16 cellular contexts compared by ENCODE assay signal in genomic region chr1:29839726-29840125, GRCh38.
DNase-seq lines count a peak whose midpoint lies in the region; ATAC-seq and TF ChIP-seq lines count a peak whose summit lies in the region.
"Had no signal": no experiment of that assay in that cellular context is flagged by ENCODE, and none has a peak within 500 bp of the region (broad histone marks: within the 10 kb centered on the region; RNA-seq: fewer than 3 reads in every experiment).

No MANE protein-coding gene starts in this region.

- H3K27ac Mint-ChIP-seq in natural killer cell treated with Interleukin-12 subunit alpha and Interleukin-12 subunit beta and Interleukin-15 and Interleukin-18, amount 100 ng/mL, for 72 hours = no peak overlapping the region
- H3K27ac Mint-ChIP-seq in natural killer cell = no peak overlapping the region
- H3K27ac Mint-ChIP-seq: CD4-positive, alpha-beta memory T cell had no signal

- H3K4me1 Mint-ChIP-seq in natural killer cell treated with Interleukin-12 subunit alpha and Interleukin-12 subunit beta and Interleukin-15 and Interleukin-18, amount 100 ng/mL, for 72 hours (ENCODE audit: low read depth in 2 of 2) = no peaks in the 10 kb centered on the region
- H3K4me1 Mint-ChIP-seq in natural killer cell = no peaks in the 10 kb centered on the region
- H3K4me1 Mint-ChIP-seq: CD4-positive, alpha-beta memory T cell had no signal

- no peak overlapping the region for H3K27ac ChIP-seq in vagina
- H3K27ac ChIP-seq: GM23248 had no signal

- TF ChIP-seq POLR2A in vagina (IDR thresholded peaks at IDR 0.05) = no peak

- peaks cover 8% of the 10 kb centered on the region for H3K9me3 Mint-ChIP-seq in natural killer cell treated with Interleukin-12 subunit alpha and Interleukin-12 subunit beta and Interleukin-15 and Interleukin-18, amount 100 ng/mL, for 72 hours
- H3K9me3 Mint-ChIP-seq in natural killer cell = peaks cover 4 to 10% of the 10 kb centered on the region in 2 donors

- DNase-seq in natural killer cell treated with Interleukin-12 subunit alpha and Interleukin-12 subunit beta and Interleukin-15 and Interleukin-18, amount 100 ng/mL, for 72 hours (ENCODE audit: low spot score) = peak; percentile 16
- DNase-seq in natural killer cell = no peak
- peak; percentile 62 for DNase-seq in mesenteric fat pad (ENCODE audit: low spot score)
- DNase-seq in vagina (ENCODE audit: extremely low spot score in 2 of 2) = peak; percentile 16 to 52
- no peak for DNase-seq in GF-D8 (lab: John Stamatoyannopoulos, UW)
- DNase-seq in NK-92 (lab: John Stamatoyannopoulos, UW; ENCODE audit: unreplicated experiment) = no peak
- DNase-seq: C1 segment of cervical spinal cord; Calu3; CD4-positive, alpha-beta memory T cell; COR-L47; DMS153; DND-41; GM23248; H7; HCEC 1CT had no signal

- no peaks in the 10 kb centered on the region for H3K36me3 ChIP-seq in vagina

- no peaks in the 10 kb centered on the region for H3K4me1 ChIP-seq in vagina

- no peak for ATAC-seq in natural killer cell treated with Interleukin-12 subunit alpha and Interleukin-12 subunit beta and Interleukin-15 and Interleukin-18, amount 100 ng/mL, for 72 hours
- no peak for ATAC-seq in natural killer cell
- ATAC-seq: GM12878 had no signal

- H3K27me3 Mint-ChIP-seq in natural killer cell treated with Interleukin-12 subunit alpha and Interleukin-12 subunit beta and Interleukin-15 and Interleukin-18, amount 100 ng/mL, for 72 hours = peaks cover 27 to 37% of the 10 kb centered on the region in 2 donors
- H3K27me3 Mint-ChIP-seq in natural killer cell (ENCODE audit: low read depth in 2 of 2) = peaks cover 9 to 21% of the 10 kb centered on the region in 2 donors

- H3K4me3 Mint-ChIP-seq in natural killer cell treated with Interleukin-12 subunit alpha and Interleukin-12 subunit beta and Interleukin-15 and Interleukin-18, amount 100 ng/mL, for 72 hours = no peak overlapping the region
- H3K4me3 Mint-ChIP-seq in natural killer cell = no peak overlapping the region
- H3K4me3 Mint-ChIP-seq: CD4-positive, alpha-beta memory T cell had no signal

- TF ChIP-seq CTCF in natural killer cell (IDR thresholded peaks at IDR 0.05) (no peak), vagina (IDR thresholded peaks at IDR 0.05) (no peak)

- H3K36me3 Mint-ChIP-seq in natural killer cell treated with Interleukin-12 subunit alpha and Interleukin-12 subunit beta and Interleukin-15 and Interleukin-18, amount 100 ng/mL, for 72 hours = peaks cover 13% of the 10 kb centered on the region
- no peaks in the 10 kb centered on the region for H3K36me3 Mint-ChIP-seq in natural killer cell
- H3K36me3 Mint-ChIP-seq: CD4-positive, alpha-beta memory T cell had no signal

- no peaks in the 10 kb centered on the region for H3K27me3 ChIP-seq in vagina

- no peaks in the 10 kb centered on the region for H3K9me3 ChIP-seq in vagina

- intact Hi-C loops in natural killer cell (cut with micrococcal nuclease) (no loop called here), vagina (cut with DNase I) (no loop called here)

- no peak overlapping the region for H3K4me3 ChIP-seq in vagina
- H3K4me3 ChIP-seq: GM12878, GM23248 had no signal

Comparison
In these comparisons a context has a peak if more than half of its experiments do, and no peak if none do; other contexts are left out.
1. DNase-seq: peak in natural killer cell treated with Interleukin-12 subunit alpha and Interleukin-12 subunit beta and Interleukin-15 and Interleukin-18, amount 100 ng/mL, for 72 hours (single experiment), mesenteric fat pad (single experiment) and vagina (2 of 2); none in natural killer cell (single experiment), GF-D8 (single experiment) and NK-92 (single experiment).